In genomic region chr17:3844556-3844955, GRCh38 we compare ENCODE assay signal across 8 cellular contexts. TPM values are rescaled to one million over a fixed set of nuclear protein-coding genes. Genes with fewer than 3 reads are reported as not detected.
DNase-seq lines count a peak whose midpoint lies in the region; ATAC-seq, FAIRE-seq and TF ChIP-seq lines count a peak whose summit lies in the region.
"Not testable (repeated sequence)": the region's sequence is repeated elsewhere in the genome, so short reads cannot be mapped to it uniquely, and the experiment has no call there.

No MANE protein-coding gene starts in this region.

- intact Hi-C loops in HCT116 (cut with micrococcal nuclease) (loop anchor here (1.0 to 10.0 kb wide), 3 partner anchors 63 to 230 kb away; no protein-coding TSS in a partner anchor), posterior vena cava (cut with DNase I) (loop anchor here in 1 of 2 donors (10.0 kb wide), 1 partner anchor 110 kb away; no protein-coding TSS in a partner anchor)
- intact Hi-C loops in activated CD4-positive, alpha-beta T cell treated with anti-CD3 and anti-CD28 coated beads, Interleukin-2, amount 10 ng/mL, durations not matched to agents 24 days and 14 days (cut with micrococcal nuclease), result not testable (repeated sequence)

- not testable (repeated sequence) for H4K8ac ChIP-seq in mesenchymal stem cell (ENCODE audit: low read length)

- FAIRE-seq in A549 (lab: Jason Lieb, UNC), result not testable (repeated sequence)

- TF ChIP-seq CTCF in A549 (IDR thresholded peaks at IDR 0.05); HCT116 (IDR thresholded peaks at IDR 0.05 in 2 of 3, conservative IDR thresholded peaks at IDR 0.05 in 1 of 3; ENCODE audit: borderline replicate concordance in 1 of 3, insufficient read depth in 1 of 3, low read depth in 2 of 3, low read length in 2 of 3); NB4 (IDR thresholded peaks at IDR 0.05; ENCODE audit: low read depth, low read length); endothelial cell (IDR thresholded peaks at IDR 0.05; ENCODE audit: unreplicated experiment): not testable (repeated sequence)

- RAD21 ChIA-PET in HCT116 (lab: Charles Lee; ENCODE audit: low non-redundant PET in 1 of 2, low total read pairs in 2 of 2, uncharacterized antibody in 2 of 2, unreplicated experiment in 2 of 2), result interaction anchor here in 1 of 2 experiments (1.0 kb wide), 1 partner anchor 107 kb away, joined by 8 read pairs; no protein-coding TSS in a partner anchor

- H3K4me2 ChIP-seq in A549 (peak overlapping the region; percentile 97), HCT116 (ENCODE audit: low read length) (peak overlapping the region; percentile 90)
- not testable (repeated sequence) for H3K4me2 ChIP-seq in mesenchymal stem cell (ENCODE audit: low read length, poor library complexity, severe bottlenecking)

- not testable (repeated sequence) for H2BK120ac ChIP-seq in mesenchymal stem cell (ENCODE audit: low read depth, low read length)

- not testable (repeated sequence) for H4K20me1 ChIP-seq in HCT116 (ENCODE audit: insufficient read depth)

- H2BK15ac ChIP-seq in mesenchymal stem cell (ENCODE audit: low read depth, poor library complexity, severe bottlenecking), result not testable (repeated sequence)

- not testable (repeated sequence) for H3K14ac ChIP-seq in mesenchymal stem cell (ENCODE audit: low read length in 2 of 2)

- H2BK5ac ChIP-seq in mesenchymal stem cell (ENCODE audit: low read depth, low read length, poor library complexity, severe bottlenecking), result not testable (repeated sequence)

- 92% methylated on average over 19 of the region's 19 CpGs for WGBS in A549 (ENCODE audit: missing lambda C conversion rate)
- 97% methylated on average over 17 of the region's 19 CpGs for WGBS in mesenchymal stem cell

- peak overlapping the region; percentile 97 for H3K4me3 Mint-ChIP-seq in activated CD4-positive, alpha-beta T cell treated with anti-CD3 and anti-CD28 coated beads, Interleukin-2, amount 10 ng/mL, durations not matched to agents 24 days and 14 days
- peak overlapping the region; percentile 96 for H3K4me3 Mint-ChIP-seq in activated naive CD8-positive, alpha-beta T cell treated with anti-CD3 and anti-CD28 coated beads, Interleukin-2, amount 10 ng/mL, durations not matched to agents 7 days and 5 days
- H3K4me3 Mint-ChIP-seq in endothelial cell (ENCODE audit: unreplicated experiment), result peak overlapping the region; percentile 97

- not testable (repeated sequence) for H3K23ac ChIP-seq in mesenchymal stem cell (ENCODE audit: low read length in 2 of 2)

- TF ChIP-seq POLR2A in A549 (IDR thresholded peaks at IDR 0.05; ENCODE audit: low read length); HCT116 (IDR thresholded peaks at IDR 0.05; ENCODE audit: borderline replicate concordance, extremely low read depth, insufficient read depth, insufficient read length); NB4 (IDR thresholded peaks at IDR 0.05; ENCODE audit: extremely low read depth, insufficient read length): not testable (repeated sequence)

- CTCF ChIA-PET in A549 (lab: Yijun Ruan, JAX) (interaction anchor here (0.8 to 11.3 kb wide), 31 partner anchors 8 to 229 kb away, joined by 3 to 224 read pairs (median 7); partner anchors contain the start of genes ATP2A3 and P2RX1), HCT116 (lab: Charles Lee) (interaction anchor here (1.0 to 5.4 kb wide), 9 partner anchors 10 to 796 kb away, joined by 3 to 73 read pairs (median 6); partner anchors contain the start of gene CAMKK1)

- H3K36me3 ChIP-seq in HCT116 (ENCODE audit: control insufficient read depth in 1 of 2, insufficient read depth in 2 of 2, low read length in 2 of 2) (peaks cover 13 to 24% of the 10 kb centered on the region in 2 experiments; a peak in 3 of 4 replicates), mesenchymal stem cell (ENCODE audit: control insufficient read depth in 1 of 2, insufficient read depth in 2 of 2, low read depth in 1 of 2, low read length in 2 of 2) (peaks cover 27 to 46% of the 10 kb centered on the region in 2 experiments)

- not testable (repeated sequence) for H3K4ac ChIP-seq in mesenchymal stem cell (ENCODE audit: low read depth in 1 of 2, low read length in 2 of 2)

- peak overlapping the region; percentile 93 for H3K4me3 ChIP-seq in A549
- peak overlapping the region; percentile 84 to 91; a peak in 3 of 4 replicates for H3K4me3 ChIP-seq in HCT116 (replicated peaks in 1 of 2; ENCODE audit: low read depth in 1 of 2, low read length in 2 of 2)
- H3K4me3 ChIP-seq in NB4 (ENCODE audit: low read depth, low read length), result peak overlapping the region; percentile 77
- H3K4me3 ChIP-seq in mesenchymal stem cell (ENCODE audit: insufficient read depth in 1 of 2, low read depth in 1 of 2, low read length in 2 of 2), result peak overlapping the region in 1 of 2 experiments; percentile 96

- H3K27me3 ChIP-seq in HCT116 (ENCODE audit: insufficient read depth, low read length); mesenchymal stem cell (ENCODE audit: control insufficient read depth in 1 of 2, insufficient read depth in 1 of 2, low read length in 2 of 2): not testable (repeated sequence)

- not testable (repeated sequence) for H3K9me3 ChIP-seq in A549; HCT116 (ENCODE audit: control insufficient read depth in 1 of 2, insufficient read depth in 1 of 2, low read depth in 1 of 2, low read length in 2 of 2); mesenchymal stem cell (ENCODE audit: control insufficient read depth, low read length)

- BruUV-seq in HCT116 (replicated peaks; lab: Mats Ljungman, UMichigan), result not testable (repeated sequence)

- H2AFZ ChIP-seq in HCT116 (ENCODE audit: low read depth, low read length, poor library complexity, severe bottlenecking); mesenchymal stem cell (ENCODE audit: low read depth, low read length): not testable (repeated sequence)

- not testable (repeated sequence) for H2BK12ac ChIP-seq in mesenchymal stem cell (ENCODE audit: low read length in 2 of 2)

- peaks cover 27% of the 10 kb centered on the region for H3K4me1 Mint-ChIP-seq in activated CD4-positive, alpha-beta T cell treated with anti-CD3 and anti-CD28 coated beads, Interleukin-2, amount 10 ng/mL, durations not matched to agents 24 days and 14 days
- H3K4me1 Mint-ChIP-seq in activated naive CD8-positive, alpha-beta T cell treated with anti-CD3 and anti-CD28 coated beads, Interleukin-2, amount 10 ng/mL, durations not matched to agents 7 days and 5 days, result peaks cover 23% of the 10 kb centered on the region
- peaks cover 13% of the 10 kb centered on the region for H3K4me1 Mint-ChIP-seq in endothelial cell (ENCODE audit: unreplicated experiment)

- H3K79me2 ChIP-seq in HCT116 (ENCODE audit: insufficient read depth, low read length), result peaks cover 54% of the 10 kb centered on the region

- H3K18ac ChIP-seq in mesenchymal stem cell (ENCODE audit: low read depth in 1 of 2, low read length in 2 of 2), result not testable (repeated sequence)

- TF ChIP-seq EP300 in A549 (IDR thresholded peaks at IDR 0.05), result not testable (repeated sequence)

- H3K36me3 Mint-ChIP-seq in activated CD4-positive, alpha-beta T cell treated with anti-CD3 and anti-CD28 coated beads, Interleukin-2, amount 10 ng/mL, durations not matched to agents 24 days and 14 days (ENCODE audit: low read depth), result peaks cover 25% of the 10 kb centered on the region
- H3K36me3 Mint-ChIP-seq in activated naive CD8-positive, alpha-beta T cell treated with anti-CD3 and anti-CD28 coated beads, Interleukin-2, amount 10 ng/mL, durations not matched to agents 7 days and 5 days, result peaks cover 14% of the 10 kb centered on the region
- H3K36me3 Mint-ChIP-seq in endothelial cell (ENCODE audit: low read depth, unreplicated experiment), result not testable (repeated sequence)

- H3K4me1 ChIP-seq in A549 (peaks cover 17% of the 10 kb centered on the region), HCT116 (ENCODE audit: control insufficient read depth in 1 of 2, insufficient read depth in 2 of 2, low read length in 2 of 2) (peaks cover 5 to 23% of the 10 kb centered on the region in 2 experiments; a peak in 3 of 4 replicates)
- H3K4me1 ChIP-seq in mesenchymal stem cell (ENCODE audit: control insufficient read depth, insufficient read depth, low read depth, low read length), result not testable (repeated sequence)

- H3K9me2 ChIP-seq in HCT116 (ENCODE audit: insufficient read depth), result not testable (repeated sequence)

- ATAC-seq in A549; HCT116; activated naive CD8-positive, alpha-beta T cell treated with anti-CD3 and anti-CD28 coated beads, Interleukin-2, amount 10 ng/mL, durations not matched to agents 7 days and 5 days (ENCODE audit: low read depth): not testable (repeated sequence)

- DNase-seq in A549 (ENCODE audit: low read depth in 1 of 2, low spot score in 1 of 2); HCT116 (ENCODE audit: low read depth, low spot score); NB4 (ENCODE audit: low read depth); activated CD4-positive, alpha-beta T cell treated with anti-CD3 and anti-CD28 coated beads, Interleukin-2, amount 10 ng/mL, durations not matched to agents 24 days and 14 days; activated naive CD8-positive, alpha-beta T cell treated with anti-CD3 and anti-CD28 coated beads, Interleukin-2, amount 10 ng/mL, durations not matched to agents 7 days and 5 days; endothelial cell (ENCODE audit: low spot score); mesenchymal stem cell: not testable (repeated sequence)
- DNase-seq in posterior vena cava (ENCODE audit: low spot score), result peak; percentile 58

- peaks cover 26% of the 10 kb centered on the region for H3K79me1 ChIP-seq in mesenchymal stem cell (replicated peaks; ENCODE audit: low read length, poor library complexity, severe bottlenecking)

- not testable (repeated sequence) for H3K27ac ChIP-seq in A549; HCT116 (ENCODE audit: low read depth, low read length); mesenchymal stem cell (ENCODE audit: low read length, poor library complexity, severe bottlenecking)

- POLR2A ChIA-PET in A549 (lab: Yijun Ruan, JAX), result interaction anchor here (1.0 to 1.1 kb wide), 3 partner anchors 48 to 121 kb away, joined by 3 to 4 read pairs (median 4); partner anchors contain the start of genes CAMKK1 and HASPIN
- POLR2A ChIA-PET in HCT116 (lab: Charles Lee), result not testable (repeated sequence)
- POLR2A ChIA-PET in activated naive CD8-positive, alpha-beta T cell treated with anti-CD3 and anti-CD28 coated beads, Interleukin-2, amount 10 ng/mL, durations not matched to agents 7 days and 5 days (lab: Charles Lee), result interaction anchor here (1.3 to 2.9 kb wide), 4 partner anchors 13 to 121 kb away, joined by 3 to 10 read pairs (median 4); partner anchors contain the start of gene HASPIN

- H2AK5ac ChIP-seq in mesenchymal stem cell (ENCODE audit: low read length, severe bottlenecking), result not testable (repeated sequence)

- not testable (repeated sequence) for H3K27me3 Mint-ChIP-seq in activated CD4-positive, alpha-beta T cell treated with anti-CD3 and anti-CD28 coated beads, Interleukin-2, amount 10 ng/mL, durations not matched to agents 24 days and 14 days; activated naive CD8-positive, alpha-beta T cell treated with anti-CD3 and anti-CD28 coated beads, Interleukin-2, amount 10 ng/mL, durations not matched to agents 7 days and 5 days; endothelial cell (ENCODE audit: unreplicated experiment)

- TF ChIP-seq RAD21 in A549 (conservative IDR thresholded peaks at IDR 0.05 in 1 of 2, IDR thresholded peaks at IDR 0.05 in 1 of 2); HCT116 (IDR thresholded peaks at IDR 0.05; ENCODE audit: low read depth): not testable (repeated sequence)

- peak overlapping the region; percentile 94 for H3K27ac Mint-ChIP-seq in activated CD4-positive, alpha-beta T cell treated with anti-CD3 and anti-CD28 coated beads, Interleukin-2, amount 10 ng/mL, durations not matched to agents 24 days and 14 days
- not testable (repeated sequence) for H3K27ac Mint-ChIP-seq in activated naive CD8-positive, alpha-beta T cell treated with anti-CD3 and anti-CD28 coated beads, Interleukin-2, amount 10 ng/mL, durations not matched to agents 7 days and 5 days; endothelial cell (ENCODE audit: unreplicated experiment)

- not testable (repeated sequence) for H3K9ac ChIP-seq in HCT116 (ENCODE audit: low read length)
- peak overlapping the region; percentile 94 for H3K9ac ChIP-seq in mesenchymal stem cell (ENCODE audit: low read length)

- H4K91ac ChIP-seq in mesenchymal stem cell (ENCODE audit: low read length), result not testable (repeated sequence)

- H3K9me3 Mint-ChIP-seq in activated CD4-positive, alpha-beta T cell treated with anti-CD3 and anti-CD28 coated beads, Interleukin-2, amount 10 ng/mL, durations not matched to agents 24 days and 14 days; activated naive CD8-positive, alpha-beta T cell treated with anti-CD3 and anti-CD28 coated beads, Interleukin-2, amount 10 ng/mL, durations not matched to agents 7 days and 5 days; endothelial cell (ENCODE audit: unreplicated experiment): not testable (repeated sequence)

RNA-seq across cellular contexts. Expression of gene NCBP3, which starts 1.5 kb away (rescaled TPM):
- 27.7 and 32.7 TPM in 2 replicates for polyA plus RNA-seq in A549 (2011; rRNA removed)
- polyA plus RNA-seq in A549 (2012; cell fraction: cytosol; rRNA removed), result 10.2 and 14.4 TPM in 2 replicates
- polyA plus RNA-seq in A549 (2012; cell fraction: nucleus; rRNA removed), result 10.1 and 19.4 TPM in 2 replicates
- 36.2 to 37.0 TPM (median 36.6 TPM) in 3 replicates for polyA plus RNA-seq in A549 (2017; fragmentation: RNase III; extraction: RNeasy Plus Mini Kit Qiagen cat#74134 plus additional on column Dnase treatment)
- polyA minus RNA-seq in A549 (2011; rRNA and poly(A)+ RNA removed), result 14.9 and 17.6 TPM in 2 replicates
- 46.5 TPM for total RNA-seq in HCT116 (2021; ENCODE audit: unreplicated experiment)
- 18.6 and 21.2 TPM in 2 replicates for polyA plus RNA-seq in HCT116 (2012)
- 45.9 and 52.1 TPM in 2 replicates for total RNA-seq in activated CD4-positive, alpha-beta T cell treated with anti-CD3 and anti-CD28 coated beads, Interleukin-2, amount 10 ng/mL, durations not matched to agents 24 days and 14 days
- 10 to 100 TPM; 48.3 to 53.1 TPM for total RNA-seq in activated naive CD8-positive, alpha-beta T cell treated with anti-CD3 and anti-CD28 coated beads, Interleukin-2, amount 10 ng/mL, durations not matched to agents 7 days and 5 days
- 84.4 TPM for total RNA-seq in endothelial cell (ENCODE audit: unreplicated experiment)
- polyA plus RNA-seq in mesenchymal stem cell (2013, experiment 1 of 2), result 20.3 TPM
- 19.5 TPM for polyA plus RNA-seq in mesenchymal stem cell (2013, experiment 2 of 2)
- total RNA-seq in posterior vena cava, result 10 to 100 TPM; 22.3 to 22.8 TPM

RNA-seq across cellular contexts. Expression of gene ITGAE, which starts 43.6 kb away (rescaled TPM):
- polyA plus RNA-seq in A549 (2011; rRNA removed) (154 and 165 TPM in 2 replicates), A549 (2017; fragmentation: RNase III; extraction: RNeasy Plus Mini Kit Qiagen cat#74134 plus additional on column Dnase treatment) (151 to 158 TPM (median 156 TPM) in 3 replicates)
- 89.1 and 107 TPM in 2 replicates for polyA plus RNA-seq in A549 (2012; cell fraction: cytosol; rRNA removed)
- polyA plus RNA-seq in A549 (2012; cell fraction: nucleus; rRNA removed), result 30.4 and 35.7 TPM in 2 replicates
- polyA minus RNA-seq in A549 (2011; rRNA and poly(A)+ RNA removed), result 13.0 and 13.7 TPM in 2 replicates
- total RNA-seq in HCT116 (2021; ENCODE audit: unreplicated experiment) (19.9 TPM), endothelial cell (ENCODE audit: unreplicated experiment) (30.0 TPM), posterior vena cava (10 to 100 TPM; 18.2 to 25.6 TPM)
- 33.2 and 38.5 TPM in 2 replicates for polyA plus RNA-seq in HCT116 (2012)
- 31.1 and 33.9 TPM in 2 replicates for total RNA-seq in activated CD4-positive, alpha-beta T cell treated with anti-CD3 and anti-CD28 coated beads, Interleukin-2, amount 10 ng/mL, durations not matched to agents 24 days and 14 days
- 10 to 100 TPM; 48.1 to 52.0 TPM for total RNA-seq in activated naive CD8-positive, alpha-beta T cell treated with anti-CD3 and anti-CD28 coated beads, Interleukin-2, amount 10 ng/mL, durations not matched to agents 7 days and 5 days
- polyA plus RNA-seq in mesenchymal stem cell (2013, experiment 1 of 2), result 70.1 TPM
- polyA plus RNA-seq in mesenchymal stem cell (2013, experiment 2 of 2), result 73.2 TPM

RNA-seq across cellular contexts. Expression of gene CAMKK1, which starts 48.3 kb away (rescaled TPM):
- polyA plus RNA-seq in A549 (2011; rRNA removed), result 6.9 and 7.7 TPM in 2 replicates
- 17.0 and 21.1 TPM in 2 replicates for polyA plus RNA-seq in A549 (2012; cell fraction: cytosol; rRNA removed)
- 44.0 and 47.1 TPM in 2 replicates for polyA plus RNA-seq in A549 (2012; cell fraction: nucleus; rRNA removed)
- 12.6 to 15.3 TPM (median 14.8 TPM) in 3 replicates for polyA plus RNA-seq in A549 (2017; fragmentation: RNase III; extraction: RNeasy Plus Mini Kit Qiagen cat#74134 plus additional on column Dnase treatment)
- polyA minus RNA-seq in A549 (2011; rRNA and poly(A)+ RNA removed), result 10.2 and 11.8 TPM in 2 replicates
- total RNA-seq in HCT116 (2021; ENCODE audit: unreplicated experiment), result 10.6 TPM
- 8.1 and 9.0 TPM in 2 replicates for polyA plus RNA-seq in HCT116 (2012)
- 8.6 and 9.2 TPM in 2 replicates for total RNA-seq in activated CD4-positive, alpha-beta T cell treated with anti-CD3 and anti-CD28 coated beads, Interleukin-2, amount 10 ng/mL, durations not matched to agents 24 days and 14 days
- 1 to 10 TPM; 4.5 to 4.7 TPM for total RNA-seq in activated naive CD8-positive, alpha-beta T cell treated with anti-CD3 and anti-CD28 coated beads, Interleukin-2, amount 10 ng/mL, durations not matched to agents 7 days and 5 days
- total RNA-seq in endothelial cell (ENCODE audit: unreplicated experiment), result 4.1 TPM
- polyA plus RNA-seq in mesenchymal stem cell (2013, experiment 1 of 2), result 3.0 TPM
- 2.6 TPM for polyA plus RNA-seq in mesenchymal stem cell (2013, experiment 2 of 2)
- 10 to 100 TPM in 1 of 2 donors, 1 to 10 TPM in 1; 7.1 to 11.8 TPM for total RNA-seq in posterior vena cava
